Comparison of ENCODE assay signal across 8 cellular contexts in genomic region chr1:203307690-203308126, GRCh38. TPM values are rescaled to one million over a fixed set of nuclear protein-coding genes. Genes with fewer than 3 reads are reported as not detected.
DNase-seq lines count a peak whose midpoint lies in the region; ATAC-seq, FAIRE-seq and TF ChIP-seq lines count a peak whose summit lies in the region.

No MANE protein-coding gene starts in this region.

- DNase-seq in cardiac muscle cell (ENCODE audit: low read depth in 1 of 2, low spot score in 1 of 2) = no peak
- DNase-seq in cardiac septum (ENCODE audit: low spot score) = no peak
- no peak for DNase-seq in bronchial epithelial cell (ENCODE audit: low read depth)
- DNase-seq in NCI-H2081 (lab: John Stamatoyannopoulos, UW) = no peak
- DNase-seq in OCI-M1 (lab: John Stamatoyannopoulos, UW) = no peak

- H3K27me3 ChIP-seq in cardiac muscle cell (no peaks in the 10 kb centered on the region), bronchial epithelial cell (ENCODE audit: control insufficient read depth, insufficient read depth, low read length) (no peaks in the 10 kb centered on the region), mucosa of rectum (ENCODE audit: control insufficient read depth in 2 of 2, insufficient read depth in 2 of 2, low read length in 2 of 2) (no peaks in the 10 kb centered on the region)

- H3K36me3 ChIP-seq in cardiac muscle cell = peaks cover 2% of the 10 kb centered on the region
- H3K36me3 ChIP-seq in bronchial epithelial cell (ENCODE audit: control insufficient read depth, insufficient read depth, low read length) = peaks cover 14% of the 10 kb centered on the region
- H3K36me3 ChIP-seq in mucosa of rectum (ENCODE audit: control insufficient read depth in 2 of 2, insufficient read depth in 2 of 2, low read length in 2 of 2) = peaks cover 26 to 33% of the 10 kb centered on the region in 2 donors
- H3K36me3 ChIP-seq in urinary bladder (ENCODE audit: insufficient read depth) = no peaks in the 10 kb centered on the region

- FAIRE-seq in bronchial epithelial cell (lab: Jason Lieb, UNC) = no peak

- TF ChIP-seq CTCF in cardiac muscle cell (IDR thresholded peaks at IDR 0.05; ENCODE audit: low read depth, low read length) (no peak), bronchial epithelial cell (IDR thresholded peaks at IDR 0.05; ENCODE audit: insufficient read depth, low read length, severe bottlenecking) (no peak)

- H3K4me1 ChIP-seq in cardiac muscle cell (ENCODE audit: low read depth) (peaks cover 29% of the 10 kb centered on the region), mucosa of rectum (ENCODE audit: control insufficient read depth in 2 of 2, insufficient read depth in 2 of 2, low read length in 2 of 2) (peaks cover 34 to 39% of the 10 kb centered on the region in 2 donors), urinary bladder (ENCODE audit: insufficient read depth) (no peaks in the 10 kb centered on the region)

- intact Hi-C loops in cardiac septum (cut with DNase I) = loop anchor here (1.0 kb wide), 1 partner anchor 20 kb away; no protein-coding TSS in a partner anchor

- no peak for ATAC-seq in GM21619 (IDR thresholded peaks at IDR 0.05; ENCODE audit: unreplicated experiment)

- peak overlapping the region; percentile 45 for H3K4me3 ChIP-seq in cardiac muscle cell
- peak overlapping the region; percentile 81 for H3K4me3 ChIP-seq in bronchial epithelial cell (ENCODE audit: low read depth, low read length)
- H3K4me3 ChIP-seq in mucosa of rectum (ENCODE audit: low read length in 2 of 2) = peak overlapping the region; percentile 68 to 93
- H3K4me3 ChIP-seq in urinary bladder (ENCODE audit: low read depth, low read length) = peak overlapping the region; percentile 83

- peak overlapping the region; percentile 74 to 100 for H3K9ac ChIP-seq in mucosa of rectum (ENCODE audit: low read depth in 1 of 2, low read length in 2 of 2)

- H3K27ac ChIP-seq in cardiac muscle cell = no peak overlapping the region
- H3K27ac ChIP-seq in mucosa of rectum (ENCODE audit: low read depth in 2 of 2, low read length in 2 of 2) = peak overlapping the region; percentile 52 to 53
- peak overlapping the region; percentile 25 for H3K27ac ChIP-seq in urinary bladder (ENCODE audit: low read depth)

- no peaks in the 10 kb centered on the region for H3K9me3 ChIP-seq in cardiac muscle cell (ENCODE audit: low read depth)
- no peaks in the 10 kb centered on the region for H3K9me3 ChIP-seq in mucosa of rectum (ENCODE audit: control insufficient read depth in 2 of 2, low read length in 2 of 2)

- WGBS in urinary bladder = 16% methylated on average over 2 of the region's 2 CpGs

RNA-seq across cellular contexts. Expression of gene BTG2, which starts 2.4 kb away (rescaled TPM):
- total RNA-seq in cardiac muscle cell (45.6 and 57.9 TPM in 2 replicates), cardiac septum (54.2 TPM), bronchial epithelial cell (12.9 and 25.9 TPM in 2 replicates), urinary bladder (58.6 TPM)
- polyA plus RNA-seq in cardiac muscle cell (64.2 and 66.0 TPM in 2 replicates), urinary bladder (464 TPM)

RNA-seq across cellular contexts. Expression of gene FMOD, which starts 43.2 kb away (rescaled TPM):
- total RNA-seq in cardiac muscle cell = 2.3 and 8.2 TPM in 2 replicates
- polyA plus RNA-seq in cardiac muscle cell = 3.1 and 7.6 TPM in 2 replicates
- 66.0 TPM for total RNA-seq in cardiac septum
- total RNA-seq in bronchial epithelial cell = 0.26 TPM in 1 of 2 replicates, not detected in the other
- total RNA-seq in urinary bladder = 68.4 TPM
- 46.0 TPM for polyA plus RNA-seq in urinary bladder
